ENCODE assay signal across 1 cellular context in the genomic region with DNA sequence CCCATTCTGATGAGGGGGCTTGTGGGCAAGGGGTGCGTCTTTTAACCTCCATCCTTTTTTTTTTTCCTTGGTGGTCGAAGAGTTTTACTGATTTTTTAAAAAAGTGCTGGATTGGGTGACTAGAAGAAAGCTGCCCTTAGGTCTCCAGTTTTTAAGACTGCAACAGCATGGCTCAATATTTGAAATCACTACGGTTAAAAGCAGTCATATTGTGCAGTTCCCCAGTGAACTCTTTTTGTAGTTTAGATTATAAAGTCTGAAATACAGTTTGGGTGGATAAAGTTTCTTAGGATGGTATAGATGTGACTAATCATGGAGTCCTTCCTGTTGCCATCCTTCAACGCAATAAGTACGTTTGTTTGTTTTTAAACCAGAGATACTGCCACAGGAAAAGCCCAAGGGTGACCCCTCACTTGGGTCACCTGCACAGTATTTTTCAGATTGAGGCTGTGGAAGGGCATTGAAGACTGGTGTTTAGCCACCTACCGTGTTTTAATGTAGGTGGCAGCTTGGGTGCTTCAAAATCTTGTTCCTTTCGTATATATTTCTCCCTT.
TF ChIP-seq lines count a peak whose summit lies in the region.

No MANE protein-coding gene starts in this region.

TF ChIP-seq in HepG2, 621 proteins besides CTCF, POLR2A, EP300 and RAD21:
- TF ChIP-seq PHF20 (CRISPR knock-in tag; IDR thresholded peaks at IDR 0.05) (0 out of 2 replicates have a peak, but pooled peaks have one; percentile 1), ATF1 (CRISPR knock-in tag; IDR thresholded peaks at IDR 0.05) (peak; percentile 41; the same call in 1 of the 2 replicates), ASH2L (IDR thresholded peaks at IDR 0.05; ENCODE audit: insufficient read length, low read depth, low read length) (peak; percentile 24), KMT2B (CRISPR knock-in tag; IDR thresholded peaks at IDR 0.05) (no peak), ZNF773 (CRISPR knock-in tag; IDR thresholded peaks at IDR 0.05; ENCODE audit: borderline replicate concordance) (no peak)
- TF ChIP-seq, protein P1, sequence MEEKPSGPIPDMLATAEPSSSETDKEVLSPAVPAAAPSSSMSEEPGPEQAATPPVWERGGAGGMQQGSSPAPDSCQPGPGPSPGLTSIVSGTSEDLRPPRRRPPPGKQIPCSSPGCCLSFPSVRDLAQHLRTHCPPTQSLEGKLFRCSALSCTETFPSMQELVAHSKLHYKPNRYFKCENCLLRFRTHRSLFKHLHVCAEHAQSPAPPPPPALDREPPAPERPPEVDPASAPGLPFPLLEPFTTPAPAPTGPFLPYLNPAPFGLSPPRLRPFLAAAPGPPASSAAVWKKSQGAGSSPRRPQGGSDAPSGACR (CRISPR knock-in tag; IDR thresholded peaks at IDR 0.05): 0 out of 2 replicates have a peak, but pooled peaks have one; percentile 11
- TF ChIP-seq, protein P2, sequence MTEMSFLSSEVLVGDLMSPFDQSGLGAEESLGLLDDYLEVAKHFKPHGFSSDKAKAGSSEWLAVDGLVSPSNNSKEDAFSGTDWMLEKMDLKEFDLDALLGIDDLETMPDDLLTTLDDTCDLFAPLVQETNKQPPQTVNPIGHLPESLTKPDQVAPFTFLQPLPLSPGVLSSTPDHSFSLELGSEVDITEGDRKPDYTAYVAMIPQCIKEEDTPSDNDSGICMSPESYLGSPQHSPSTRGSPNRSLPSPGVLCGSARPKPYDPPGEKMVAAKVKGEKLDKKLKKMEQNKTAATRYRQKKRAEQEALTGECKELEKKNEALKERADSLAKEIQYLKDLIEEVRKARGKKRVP (CRISPR knock-in tag; IDR thresholded peaks at IDR 0.05): 0 out of 4 replicates have a peak, but pooled peaks of 1 of the 2 experiments have one; percentile 3
- TF ChIP-seq, protein P3, sequence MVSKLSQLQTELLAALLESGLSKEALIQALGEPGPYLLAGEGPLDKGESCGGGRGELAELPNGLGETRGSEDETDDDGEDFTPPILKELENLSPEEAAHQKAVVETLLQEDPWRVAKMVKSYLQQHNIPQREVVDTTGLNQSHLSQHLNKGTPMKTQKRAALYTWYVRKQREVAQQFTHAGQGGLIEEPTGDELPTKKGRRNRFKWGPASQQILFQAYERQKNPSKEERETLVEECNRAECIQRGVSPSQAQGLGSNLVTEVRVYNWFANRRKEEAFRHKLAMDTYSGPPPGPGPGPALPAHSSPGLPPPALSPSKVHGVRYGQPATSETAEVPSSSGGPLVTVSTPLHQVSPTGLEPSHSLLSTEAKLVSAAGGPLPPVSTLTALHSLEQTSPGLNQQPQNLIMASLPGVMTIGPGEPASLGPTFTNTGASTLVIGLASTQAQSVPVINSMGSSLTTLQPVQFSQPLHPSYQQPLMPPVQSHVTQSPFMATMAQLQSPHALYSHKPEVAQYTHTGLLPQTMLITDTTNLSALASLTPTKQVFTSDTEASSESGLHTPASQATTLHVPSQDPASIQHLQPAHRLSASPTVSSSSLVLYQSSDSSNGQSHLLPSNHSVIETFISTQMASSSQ (IDR thresholded peaks at IDR 0.05; ENCODE audit: low read depth): 0 out of 2 replicates have a peak, but pooled peaks have one; percentile 19
- TF ChIP-seq, protein P3 (CRISPR knock-in tag; IDR thresholded peaks at IDR 0.05; ENCODE audit: borderline replicate concordance): no peak
